ENCODE assay signal across 22 cellular contexts in the genomic region with DNA sequence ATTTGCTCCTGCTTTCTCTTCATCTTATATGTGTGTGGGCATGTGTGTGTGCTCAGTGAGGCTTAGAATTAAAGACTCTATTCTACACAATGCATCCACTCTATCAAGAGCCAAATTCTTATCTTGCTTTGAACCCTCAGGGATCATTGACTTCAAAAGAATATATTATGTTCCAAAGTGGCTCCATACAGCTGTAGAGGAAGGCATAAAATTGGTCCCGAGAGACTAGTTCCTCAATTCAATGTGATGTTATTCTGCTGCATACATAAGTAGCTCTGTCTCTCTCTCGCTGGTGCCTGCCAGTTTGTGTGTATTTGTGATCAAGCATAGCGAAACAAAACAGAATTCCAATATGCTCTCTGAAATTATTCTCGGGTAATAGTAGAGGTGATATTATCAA.
DNase-seq lines count a peak whose midpoint lies in the region; ATAC-seq, FAIRE-seq and TF ChIP-seq lines count a peak whose summit lies in the region.
"Had no signal": no experiment of that assay in that cellular context is flagged by ENCODE, and none has a peak within 500 bp of the region (broad histone marks: within the 10 kb centered on the region; RNA-seq: fewer than 3 reads in every experiment).

No MANE protein-coding gene starts in this region.

- DNase-seq in DMS79 treated with DMSO at 0.1 percent for 48 hours (lab: John Stamatoyannopoulos, UW) (peak; percentile 97), NCI-H187 (lab: John Stamatoyannopoulos, UW) (peak; percentile 77 to 88), SK-MEL-5 (ENCODE audit: low read depth, low spot score) (peak; percentile 82), keratinocyte (ENCODE audit: low read depth, low spot score) (no peak), NCI-H2196 treated with DMSO at 0.1 percent for 48 hours (lab: John Stamatoyannopoulos, UW; ENCODE audit: unreplicated experiment) (no peak), left ventricle myocardium superior (no peak), glutamatergic neuron (no peak)
- DNase-seq in activated CD8-positive, alpha-beta memory T cell treated with anti-CD3 and anti-CD28 coated beads for 24 hours = no peak
- DNase-seq: activated naive CD8-positive, alpha-beta T cell treated with anti-CD3 and anti-CD28 coated beads for 36 hours; cortex of kidney; gastrocnemius medialis; KG1; lower lobe of right lung; naive B cell; NCI-H146; stimulated activated CD4-positive, alpha-beta T cell treated with anti-CD3 and anti-CD28 coated beads, Interleukin-4, amount 100 ng/mL, for 4 hours; stimulated activated CD8-positive, alpha-beta memory T cell treated with anti-CD3 and anti-CD28 coated beads, Interleukin-4, amount 100 ng/mL, for 48 hours had no signal

- H3K27me3 Mint-ChIP-seq in glutamatergic neuron (ENCODE audit: unreplicated experiment) = no peaks in the 10 kb centered on the region
- H3K27me3 Mint-ChIP-seq: activated naive CD8-positive, alpha-beta T cell treated with anti-CD3 and anti-CD28 coated beads for 36 hours; naive B cell had no signal

- H3K27ac Mint-ChIP-seq in glutamatergic neuron (ENCODE audit: unreplicated experiment) = no peak overlapping the region
- H3K27ac Mint-ChIP-seq: activated naive CD8-positive, alpha-beta T cell treated with anti-CD3 and anti-CD28 coated beads for 36 hours; naive B cell; T-helper 1 cell treated with Interleukin-12 subunit alpha and Interleukin-12 subunit beta and Interleukin-4 antibody, amounts not matched to agents 30 μg/mL and 1 μg/mL, for 36 hours had no signal

- no peak for ATAC-seq in left ventricle myocardium superior
- ATAC-seq: gastrocnemius medialis, lower lobe of right lung had no signal

- no peaks in the 10 kb centered on the region for H4K20me1 ChIP-seq in keratinocyte (ENCODE audit: control insufficient read depth, extremely low read depth, insufficient read depth, low read length)

- peaks cover 10% of the 10 kb centered on the region for H3K4me1 Mint-ChIP-seq in glutamatergic neuron (ENCODE audit: low read depth, unreplicated experiment)
- H3K4me1 Mint-ChIP-seq: activated naive CD8-positive, alpha-beta T cell treated with anti-CD3 and anti-CD28 coated beads for 36 hours; naive B cell had no signal

- no peaks in the 10 kb centered on the region for H3K9me3 Mint-ChIP-seq in glutamatergic neuron (ENCODE audit: unreplicated experiment)

- H2AFZ ChIP-seq in keratinocyte (ENCODE audit: control insufficient read depth, low read length) = peak overlapping the region; percentile 75

- H3K36me3 ChIP-seq in keratinocyte (ENCODE audit: control insufficient read depth in 2 of 2, extremely low read depth in 1 of 2, insufficient read depth in 2 of 2, low read length in 2 of 2) = no peaks in the 10 kb centered on the region
- H3K36me3 ChIP-seq: gastrocnemius medialis, lower lobe of right lung, suprapubic skin had no signal

- no peak for TF ChIP-seq CTCF in keratinocyte (optimal IDR thresholded peaks at IDR 0.05 in 1 of 3, IDR thresholded peaks at IDR 0.05 in 1 of 3, conservative IDR thresholded peaks at IDR 0.05 in 1 of 3; ENCODE audit: extremely low read depth in 1 of 3, insufficient read depth in 2 of 3, low read length in 3 of 3)
- TF ChIP-seq CTCF in glutamatergic neuron (IDR thresholded peaks at IDR 0.05; ENCODE audit: partially characterized antibody, unreplicated experiment) = no peak

- H3K4me2 ChIP-seq in keratinocyte (ENCODE audit: control insufficient read depth, extremely low read depth, insufficient read depth, low read depth, low read length) = peak overlapping the region; percentile 67

- FAIRE-seq in keratinocyte (lab: Jason Lieb, UNC) = no peak
- FAIRE-seq: D721Med had no signal

- H3K4me1 ChIP-seq in keratinocyte (ENCODE audit: control insufficient read depth, extremely low read depth, insufficient read depth, low read length) = peaks cover 3% of the 10 kb centered on the region
- H3K4me1 ChIP-seq: gastrocnemius medialis, lower lobe of right lung, suprapubic skin had no signal

- no peak overlapping the region for H3K9ac ChIP-seq in keratinocyte (ENCODE audit: control insufficient read depth, extremely low read depth, insufficient read depth, low read length)

- no peaks in the 10 kb centered on the region for H3K9me3 ChIP-seq in keratinocyte (ENCODE audit: control insufficient read depth, low read depth, low read length)
- H3K9me3 ChIP-seq: gastrocnemius medialis, lower lobe of right lung, suprapubic skin had no signal

- no peaks in the 10 kb centered on the region for H3K9me1 ChIP-seq in keratinocyte (ENCODE audit: control insufficient read depth, extremely low read depth, insufficient read depth, low read length)

- in situ Hi-C loops in SK-MEL-5 (cut with HindIII; ENCODE audit: low pct_unique_long_range_greater_than_20kb, low sequenced_read_pairs) = no loop called here

- H3K27ac ChIP-seq in keratinocyte (ENCODE audit: control insufficient read depth, insufficient read depth, low read length) = no peak overlapping the region
- H3K27ac ChIP-seq: gastrocnemius medialis, lower lobe of right lung, RWPE1, skin epidermis, suprapubic skin had no signal

- dilution Hi-C loops in keratinocyte (cut with MboI; ENCODE audit: extremely low pct_ligation_motif_present, low sequenced_read_pairs) = no loop called here

- no peaks in the 10 kb centered on the region for H3K36me3 Mint-ChIP-seq in glutamatergic neuron (ENCODE audit: unreplicated experiment)
- H3K36me3 Mint-ChIP-seq: activated naive CD8-positive, alpha-beta T cell treated with anti-CD3 and anti-CD28 coated beads for 36 hours; naive B cell had no signal

- H3K27me3 ChIP-seq in keratinocyte (ENCODE audit: control insufficient read depth, extremely low read depth, insufficient read depth, low read length) = no peaks in the 10 kb centered on the region
- H3K27me3 ChIP-seq: gastrocnemius medialis, suprapubic skin had no signal

- peak overlapping the region in 2 of 3 experiments; percentile 32 to 51 for H3K4me3 ChIP-seq in keratinocyte (ENCODE audit: control insufficient read depth in 2 of 3, extremely low read depth in 1 of 3, insufficient read depth in 2 of 3, low read depth in 1 of 3, low read length in 3 of 3)
- H3K4me3 ChIP-seq: gastrocnemius medialis, lower lobe of right lung, skin epidermis, suprapubic skin had no signal

- H3K79me2 ChIP-seq in keratinocyte (ENCODE audit: control insufficient read depth, insufficient read depth, low read length) = no peaks in the 10 kb centered on the region

- intact Hi-C loops in left ventricle myocardium superior (cut with micrococcal nuclease) = no loop called here

- no peak overlapping the region for H3K4me3 Mint-ChIP-seq in glutamatergic neuron (ENCODE audit: unreplicated experiment)
- H3K4me3 Mint-ChIP-seq: activated naive CD8-positive, alpha-beta T cell treated with anti-CD3 and anti-CD28 coated beads for 36 hours; naive B cell; T-helper 1 cell treated with Interleukin-12 subunit alpha and Interleukin-12 subunit beta and Interleukin-4 antibody, amounts not matched to agents 30 μg/mL and 1 μg/mL, for 36 hours had no signal

Comparison
In these comparisons a context has a peak if more than half of its experiments do, and no peak if none do; other contexts are left out.
1. DNase-seq: peak in DMS79 treated with DMSO at 0.1 percent for 48 hours (single experiment), NCI-H187 (2 of 2) and SK-MEL-5 (single experiment); none in keratinocyte (single experiment), NCI-H2196 treated with DMSO at 0.1 percent for 48 hours (single experiment), left ventricle myocardium superior (single experiment), activated CD8-positive, alpha-beta memory T cell treated with anti-CD3 and anti-CD28 coated beads for 24 hours (single experiment) and glutamatergic neuron (single experiment).